8 cellular contexts compared by ENCODE assay signal in genomic region chr5:172868924-172869565, GRCh38. TPM values are rescaled to one million over a fixed set of nuclear protein-coding genes. Genes with fewer than 3 reads are reported as not detected.
DNase-seq lines count a peak whose midpoint lies in the region; ATAC-seq, FAIRE-seq and TF ChIP-seq lines count a peak whose summit lies in the region.

No MANE protein-coding gene starts in this region.

- H3K4me3 ChIP-seq in astrocyte (ENCODE audit: insufficient read depth, low read depth, low read length) (no peak overlapping the region), smooth muscle cell (no peak overlapping the region)

- H3K36me3 Mint-ChIP-seq in astrocyte (ENCODE audit: low read depth, unreplicated experiment) = peaks cover 5% of the 10 kb centered on the region
- peaks cover 3% of the 10 kb centered on the region for H3K36me3 Mint-ChIP-seq in effector memory CD8-positive, alpha-beta T cell (ENCODE audit: insufficient read depth)

- peaks cover 20% of the 10 kb centered on the region for H3K4me1 Mint-ChIP-seq in astrocyte (ENCODE audit: low read depth, unreplicated experiment)
- H3K4me1 Mint-ChIP-seq in effector memory CD8-positive, alpha-beta T cell (ENCODE audit: low read depth in 2 of 2) = peaks cover 20 to 28% of the 10 kb centered on the region in 2 donors

- H3K4me3 Mint-ChIP-seq in astrocyte (ENCODE audit: unreplicated experiment) = peak overlapping the region; percentile 40
- H3K4me3 Mint-ChIP-seq in effector memory CD8-positive, alpha-beta T cell = no peak overlapping the region

- H3K9me3 ChIP-seq in astrocyte (ENCODE audit: insufficient read depth, low read depth, low read length) (no peaks in the 10 kb centered on the region), smooth muscle cell (replicated peaks; ENCODE audit: low read depth) (no peaks in the 10 kb centered on the region)

- no peaks in the 10 kb centered on the region for H3K27me3 Mint-ChIP-seq in astrocyte (ENCODE audit: low read depth, unreplicated experiment)
- no peaks in the 10 kb centered on the region for H3K27me3 Mint-ChIP-seq in effector memory CD8-positive, alpha-beta T cell

- H3K27ac ChIP-seq in astrocyte (ENCODE audit: low read depth, low read length) (peak overlapping the region; percentile 95), smooth muscle cell (ENCODE audit: low read depth) (peak overlapping the region; percentile 81)

- H3F3A ChIP-seq in smooth muscle cell (ENCODE audit: low read depth) = peaks cover 5% of the 10 kb centered on the region

- peaks cover 69% of the 10 kb centered on the region for H3K4me1 ChIP-seq in astrocyte (ENCODE audit: insufficient read depth, low read length)
- peaks cover 13% of the 10 kb centered on the region for H3K4me1 ChIP-seq in smooth muscle cell (ENCODE audit: low read depth)

- DNase-seq in GM04504 (ENCODE audit: low read depth) = peak; percentile 86
- DNase-seq in astrocyte (ENCODE audit: low read depth) = peak; percentile 92
- DNase-seq in hippocampal formation (lab: John Stamatoyannopoulos, UW) = peak; percentile 52 to 69
- no peak for DNase-seq in smooth muscle cell (lab: John Stamatoyannopoulos, UW; ENCODE audit: unreplicated experiment)
- no peak for DNase-seq in NCI-H1694 (lab: John Stamatoyannopoulos, UW)
- DNase-seq in NCI-H69 (lab: John Stamatoyannopoulos, UW) = no peak
- DNase-seq in effector memory CD8-positive, alpha-beta T cell = no peak

- H3K4me2 ChIP-seq in astrocyte (ENCODE audit: low read length) (peak overlapping the region; percentile 76), smooth muscle cell (peak overlapping the region; percentile 26)

- 56% methylated on average over 10 of the region's 10 CpGs for WGBS in smooth muscle cell (ENCODE audit: low lambda C conversion rate)

- no peak for FAIRE-seq in astrocyte (lab: Jason Lieb, UNC)

- no peaks in the 10 kb centered on the region for H3K36me3 ChIP-seq in astrocyte (ENCODE audit: insufficient read depth, low read length)
- H3K36me3 ChIP-seq in smooth muscle cell (ENCODE audit: low read depth) = no peaks in the 10 kb centered on the region

- no peak for ATAC-seq in GM19328 (IDR thresholded peaks at IDR 0.05; ENCODE audit: unreplicated experiment)
- no peak for ATAC-seq in effector memory CD8-positive, alpha-beta T cell (replicated peaks)

- H3K27ac Mint-ChIP-seq in astrocyte (ENCODE audit: unreplicated experiment) = no peak overlapping the region
- peak overlapping the region in 1 of 2 donors; percentile 79 for H3K27ac Mint-ChIP-seq in effector memory CD8-positive, alpha-beta T cell

- H3K79me2 ChIP-seq in astrocyte (ENCODE audit: insufficient read depth, low read length) = peaks cover 58% of the 10 kb centered on the region
- H3K79me2 ChIP-seq in smooth muscle cell (ENCODE audit: low read depth) = peaks cover 13% of the 10 kb centered on the region

- H2AFZ ChIP-seq in astrocyte (ENCODE audit: low read depth, low read length) = no peak overlapping the region
- H2AFZ ChIP-seq in smooth muscle cell (ENCODE audit: low read depth) = no peak overlapping the region

- TF ChIP-seq CTCF in astrocyte (IDR thresholded peaks at IDR 0.05; ENCODE audit: insufficient read depth, low read depth, low read length) (peak; percentile 26), smooth muscle cell (IDR thresholded peaks at IDR 0.05; ENCODE audit: borderline replicate concordance, insufficient read depth, poor library complexity, severe bottlenecking) (peak; percentile 14)

- H4K20me1 ChIP-seq in astrocyte (ENCODE audit: insufficient read depth, low read length) (no peaks in the 10 kb centered on the region), smooth muscle cell (ENCODE audit: low read depth) (peaks cover 20% of the 10 kb centered on the region)

- H3K9ac ChIP-seq in astrocyte (ENCODE audit: low read length) = peak overlapping the region; percentile 78
- H3K9ac ChIP-seq in smooth muscle cell (ENCODE audit: low read depth) = peak overlapping the region; percentile 17

- H3K27me3 ChIP-seq in astrocyte (ENCODE audit: insufficient read depth, low read length) = no peaks in the 10 kb centered on the region
- H3K27me3 ChIP-seq in smooth muscle cell (ENCODE audit: low read depth) = no peaks in the 10 kb centered on the region

- no peaks in the 10 kb centered on the region for H3K9me3 Mint-ChIP-seq in astrocyte (ENCODE audit: unreplicated experiment)
- H3K9me3 Mint-ChIP-seq in effector memory CD8-positive, alpha-beta T cell = no peaks in the 10 kb centered on the region

RNA-seq across cellular contexts. Expression of gene ERGIC1, which starts 35.0 kb away (rescaled TPM):
- total RNA-seq in astrocyte (131 and 137 TPM in 2 replicates), smooth muscle cell (135 and 140 TPM in 2 replicates)
- 33.2 and 38.2 TPM in 2 replicates for polyA plus RNA-seq in smooth muscle cell

Comparison
In these comparisons a context has a peak if more than half of its experiments do, and no peak if none do; other contexts are left out.
1. DNase-seq: peak in GM04504 (single experiment), astrocyte (single experiment) and hippocampal formation (2 of 2); none in smooth muscle cell (single experiment), NCI-H1694 (single experiment), NCI-H69 (single experiment) and effector memory CD8-positive, alpha-beta T cell (0 of 3).